In the genomic region with DNA sequence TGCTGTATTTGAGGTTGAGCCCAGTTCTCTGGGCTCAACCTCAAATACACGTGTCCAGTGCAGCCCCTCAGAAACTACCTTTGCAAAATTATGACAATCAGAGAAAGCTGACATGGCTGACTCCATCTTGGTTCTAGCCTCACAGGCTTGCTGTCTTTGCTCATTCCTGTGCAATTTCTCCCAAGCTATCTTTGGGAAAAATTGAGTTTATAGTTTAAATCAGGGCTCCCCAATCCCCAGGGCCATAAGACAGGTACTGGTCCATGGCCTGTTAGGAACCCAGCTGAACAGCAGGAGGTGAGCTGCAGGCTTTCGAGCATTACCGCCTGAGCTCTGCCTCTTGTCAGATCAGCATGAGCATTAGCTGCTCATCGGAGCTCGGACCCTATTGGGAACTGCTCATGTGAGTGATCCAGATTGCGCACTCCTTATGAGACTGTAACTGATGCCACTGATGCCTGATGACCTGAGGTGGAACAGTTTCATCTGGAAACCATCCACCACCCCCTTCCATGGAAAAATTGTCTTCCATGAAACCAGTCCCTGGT, we compare ENCODE assay signal across 1 cellular context. TPM values are rescaled to one million over a fixed set of nuclear protein-coding genes. Genes with fewer than 3 reads are reported as not detected.
"Had no signal": no experiment of that assay in that cellular context is flagged by ENCODE, and none has a peak within 500 bp of the region (broad histone marks: within the 10 kb centered on the region; RNA-seq: fewer than 3 reads in every experiment).

No MANE protein-coding gene starts in this region.

RNA-seq across cellular contexts. Expression of a gene that starts 2.7 kb away (rescaled TPM):
- total RNA-seq: G401 had no signal
